ENCODE assay signal across 9 cellular contexts in genomic region chr3:148319161-148319915, GRCh38.
DNase-seq lines count a peak whose midpoint lies in the region; ATAC-seq and TF ChIP-seq lines count a peak whose summit lies in the region.
"Had no signal": no experiment of that assay in that cellular context is flagged by ENCODE, and none has a peak within 500 bp of the region (broad histone marks: within the 10 kb centered on the region; RNA-seq: fewer than 3 reads in every experiment).

No MANE protein-coding gene starts in this region.

- no peak overlapping the region for H3K4me2 ChIP-seq in PC-9

- no peaks in the 10 kb centered on the region for H3K27me3 Mint-ChIP-seq in natural killer cell treated with Interleukin-12 subunit alpha and Interleukin-12 subunit beta and Interleukin-15 and Interleukin-18, amount 100 ng/mL, for 72 hours
- no peaks in the 10 kb centered on the region for H3K27me3 Mint-ChIP-seq in natural killer cell (ENCODE audit: low read depth in 2 of 2)
- H3K27me3 Mint-ChIP-seq: activated naive CD4-positive, alpha-beta T cell treated with anti-CD3 and anti-CD28 coated beads, Interleukin-2, amount 50 U/mL, for 24 hours had no signal

- ATAC-seq in natural killer cell treated with Interleukin-12 subunit alpha and Interleukin-12 subunit beta and Interleukin-15 and Interleukin-18, amount 100 ng/mL, for 72 hours = peak; percentile 84
- no peak for ATAC-seq in natural killer cell
- ATAC-seq in HG02943 (IDR thresholded peaks at IDR 0.05; ENCODE audit: low read depth, unreplicated experiment) = peak; percentile 98

- no peaks in the 10 kb centered on the region for H3K79me2 ChIP-seq in PC-9 (ENCODE audit: low read depth)

- no peaks in the 10 kb centered on the region for H3F3A ChIP-seq in PC-9 (ENCODE audit: insufficient read depth, low read depth)

- intact Hi-C loops in natural killer cell (cut with micrococcal nuclease) = no loop called here
- intact Hi-C loops in PC-9 (cut with micrococcal nuclease; ENCODE audit: unreplicated experiment) = no loop called here

- no peak overlapping the region for H3K4me3 ChIP-seq in PC-9

- H4K20me1 ChIP-seq in PC-9 (ENCODE audit: insufficient read depth) = no peaks in the 10 kb centered on the region

- no peaks in the 10 kb centered on the region for H3K9me3 ChIP-seq in PC-9 (ENCODE audit: insufficient read depth, low read depth)

- H3K4me1 Mint-ChIP-seq in natural killer cell treated with Interleukin-12 subunit alpha and Interleukin-12 subunit beta and Interleukin-15 and Interleukin-18, amount 100 ng/mL, for 72 hours (ENCODE audit: low read depth in 2 of 2) = peaks cover 0 to 3% of the 10 kb centered on the region in 2 donors
- no peaks in the 10 kb centered on the region for H3K4me1 Mint-ChIP-seq in natural killer cell
- H3K4me1 Mint-ChIP-seq: activated naive CD4-positive, alpha-beta T cell treated with anti-CD3 and anti-CD28 coated beads, Interleukin-2, amount 50 U/mL, for 24 hours had no signal

- TF ChIP-seq CTCF in natural killer cell (IDR thresholded peaks at IDR 0.05) (no peak), PC-9 (conservative IDR thresholded peaks at IDR 0.05) (no peak)

- DNase-seq in natural killer cell treated with Interleukin-12 subunit alpha and Interleukin-12 subunit beta and Interleukin-15 and Interleukin-18, amount 100 ng/mL, for 72 hours (ENCODE audit: low spot score) = no peak
- DNase-seq in natural killer cell = no peak
- peak in 1 of 2 experiments; percentile 40 for DNase-seq in PC-9
- DNase-seq in kidney tubule cell (ENCODE audit: low spot score) = peak; percentile 41
- no peak for DNase-seq in T1000 (lab: John Stamatoyannopoulos, UW)
- DNase-seq in NCI-H2107 (lab: John Stamatoyannopoulos, UW) = no peak
- DNase-seq in NCI-H146 (lab: John Stamatoyannopoulos, UW) = no peak

- CTCF ChIA-PET in PC-9 (lab: Charles Lee) = interaction anchor here (0.6 kb wide), 1 partner anchor 77 kb away, joined by 3 read pairs; no protein-coding TSS in a partner anchor

- H3K9me2 ChIP-seq in PC-9 (ENCODE audit: insufficient read depth) = no peaks in the 10 kb centered on the region

- POLR2A ChIA-PET in PC-9 (lab: Charles Lee; ENCODE audit: unreplicated experiment) = interaction anchor here (0.6 kb wide), 1 partner anchor 132 kb away, joined by 3 read pairs; no protein-coding TSS in a partner anchor

- no peaks in the 10 kb centered on the region for H3K27me3 ChIP-seq in PC-9 (ENCODE audit: insufficient read depth, low read depth)

- H3K36me3 Mint-ChIP-seq in natural killer cell treated with Interleukin-12 subunit alpha and Interleukin-12 subunit beta and Interleukin-15 and Interleukin-18, amount 100 ng/mL, for 72 hours = no peaks in the 10 kb centered on the region
- no peaks in the 10 kb centered on the region for H3K36me3 Mint-ChIP-seq in natural killer cell
- H3K36me3 Mint-ChIP-seq: activated naive CD4-positive, alpha-beta T cell treated with anti-CD3 and anti-CD28 coated beads, Interleukin-2, amount 50 U/mL, for 24 hours had no signal

- BruUV-seq in PC-9 (replicated peaks; lab: Mats Ljungman, UMichigan) = no TSS peak

- H2AFZ ChIP-seq in PC-9 = no peak overlapping the region

- peak overlapping the region; percentile 27 for H3K4me3 Mint-ChIP-seq in natural killer cell treated with Interleukin-12 subunit alpha and Interleukin-12 subunit beta and Interleukin-15 and Interleukin-18, amount 100 ng/mL, for 72 hours
- no peak overlapping the region for H3K4me3 Mint-ChIP-seq in natural killer cell
- H3K4me3 Mint-ChIP-seq: activated naive CD4-positive, alpha-beta T cell treated with anti-CD3 and anti-CD28 coated beads, Interleukin-2, amount 50 U/mL, for 24 hours had no signal

- peaks cover 15% of the 10 kb centered on the region for H3K9me3 Mint-ChIP-seq in natural killer cell treated with Interleukin-12 subunit alpha and Interleukin-12 subunit beta and Interleukin-15 and Interleukin-18, amount 100 ng/mL, for 72 hours
- H3K9me3 Mint-ChIP-seq in natural killer cell = peaks cover 7 to 10% of the 10 kb centered on the region in 2 donors

- H3K27ac ChIP-seq in PC-9 = peak overlapping the region; percentile 14

- H3K27ac Mint-ChIP-seq in natural killer cell treated with Interleukin-12 subunit alpha and Interleukin-12 subunit beta and Interleukin-15 and Interleukin-18, amount 100 ng/mL, for 72 hours = peak overlapping the region; percentile 30 to 71
- H3K27ac Mint-ChIP-seq in natural killer cell = no peak overlapping the region
- H3K27ac Mint-ChIP-seq: activated naive CD4-positive, alpha-beta T cell treated with anti-CD3 and anti-CD28 coated beads, Interleukin-2, amount 50 U/mL, for 24 hours had no signal

- no peaks in the 10 kb centered on the region for H3K36me3 ChIP-seq in PC-9 (ENCODE audit: low read depth)

- peaks cover 4% of the 10 kb centered on the region; the same call in 1 of the 2 replicates for H3K4me1 ChIP-seq in PC-9 (replicated peaks; ENCODE audit: insufficient read depth)

Comparison
In these comparisons a context has a peak if more than half of its experiments do, and no peak if none do; other contexts are left out.
1. ATAC-seq: peak in natural killer cell treated with Interleukin-12 subunit alpha and Interleukin-12 subunit beta and Interleukin-15 and Interleukin-18, amount 100 ng/mL, for 72 hours (2 of 2) and HG02943 (single experiment); none in natural killer cell (0 of 3).
2. H3K27ac Mint-ChIP-seq: peak in natural killer cell treated with Interleukin-12 subunit alpha and Interleukin-12 subunit beta and Interleukin-15 and Interleukin-18, amount 100 ng/mL, for 72 hours (2 of 2); none in natural killer cell (0 of 2).